In genomic region chr12:2212971-2213869, GRCh38 we compare ENCODE assay signal across 10 cellular contexts.
DNase-seq lines count a peak whose midpoint lies in the region; ATAC-seq and TF ChIP-seq lines count a peak whose summit lies in the region.
"Had no signal": no experiment of that assay in that cellular context is flagged by ENCODE, and none has a peak within 500 bp of the region (broad histone marks: within the 10 kb centered on the region; RNA-seq: fewer than 3 reads in every experiment).

No MANE protein-coding gene starts in this region.

- no peaks in the 10 kb centered on the region for H3K27me3 ChIP-seq in cardiac muscle cell

- H3K4me3 ChIP-seq in HEK293 (ENCODE audit: low read depth, low read length), result no peak overlapping the region
- no peak overlapping the region for H3K4me3 ChIP-seq in cardiac muscle cell

- H3K9me3 ChIP-seq in HEK293 (ENCODE audit: control insufficient read depth, insufficient read depth, low read depth, low read length), result no peaks in the 10 kb centered on the region
- H3K9me3 ChIP-seq in cardiac muscle cell (ENCODE audit: low read depth), result no peaks in the 10 kb centered on the region

- no peak overlapping the region for H3K27ac ChIP-seq in HEK293 (ENCODE audit: extremely low read depth, low read depth, low read length)
- H3K27ac ChIP-seq in cardiac muscle cell, result peak overlapping the region; percentile 95
- H3K27ac ChIP-seq: C4-2B had no signal

- H3K36me3 ChIP-seq in HEK293 (ENCODE audit: control insufficient read depth in 2 of 2, insufficient read depth in 1 of 2, low read length in 2 of 2), result no peaks in the 10 kb centered on the region
- no peaks in the 10 kb centered on the region for H3K36me3 ChIP-seq in cardiac muscle cell

- DNase-seq in cardiac muscle cell (ENCODE audit: low read depth in 1 of 2, low spot score in 1 of 2) (peak; percentile 17 to 62), occipital lobe (lab: John Stamatoyannopoulos, UW) (peak; percentile 53), NCI-H1436 treated with DMSO at 0.1 percent for 48 hours (lab: John Stamatoyannopoulos, UW) (no peak), T-helper 1 cell (no peak)
- DNase-seq in activated CD4-positive, CD25-positive, alpha-beta regulatory T cell (lab: John Stamatoyannopoulos, UW), result no peak
- no peak for DNase-seq in stimulated activated naive CD8-positive, alpha-beta T cell treated with anti-CD3 and anti-CD28 coated beads, Interleukin-15, Interleukin-2, amounts not matched to agents 100 U/mL and 50 U/mL, for 24 hours
- DNase-seq: activated CD4-positive, CD25-positive, alpha-beta regulatory T cell treated with anti-CD3 and anti-CD28 coated beads, Interleukin-2, amount 50 U/mL, for 72 hours had no signal

- TF ChIP-seq CTCF in HEK293 (tag by site-specific recombination; IDR thresholded peaks at IDR 0.05) (no peak), cardiac muscle cell (IDR thresholded peaks at IDR 0.05; ENCODE audit: low read depth, low read length) (no peak)

- POLR2A ChIA-PET in HEK293 (lab: Yijun Ruan, JAX), result interaction anchor here (1.7 kb wide), 1 partner anchor 15 kb away, joined by 3 read pairs; no protein-coding TSS in a partner anchor

- CTCF ChIA-PET in HEK293 (lab: Yijun Ruan, JAX), result interaction anchor here (1.6 kb wide), 1 partner anchor 10 kb away, joined by 5 read pairs; no protein-coding TSS in a partner anchor

- ATAC-seq in stimulated activated naive CD8-positive, alpha-beta T cell treated with anti-CD3 and anti-CD28 coated beads, Interleukin-15, Interleukin-2, amounts not matched to agents 100 U/mL and 50 U/mL, for 24 hours, result no peak

- H3K4me1 ChIP-seq in HEK293 (ENCODE audit: control insufficient read depth, insufficient read depth, low read length) (no peaks in the 10 kb centered on the region), cardiac muscle cell (ENCODE audit: low read depth) (peaks cover 73% of the 10 kb centered on the region)

TF ChIP-seq in HEK293, 187 proteins besides CTCF, POLR2A, EP300 and RAD21 (continues in another document):
- TF ChIP-seq MZF1 (tag by site-specific recombination; IDR thresholded peaks at IDR 0.05; ENCODE audit: borderline replicate concordance), result no peak
- TF ChIP-seq REPIN1 (tag by site-specific recombination; IDR thresholded peaks at IDR 0.05; ENCODE audit: low read depth), result no peak
- no peak for TF ChIP-seq ZNF132 (tag by site-specific recombination; IDR thresholded peaks at IDR 0.05; ENCODE audit: borderline replicate concordance)
- no peak for TF ChIP-seq ZSCAN30 (tag by site-specific recombination; IDR thresholded peaks at IDR 0.05)
- TF ChIP-seq ZBTB10 (tag by site-specific recombination; IDR thresholded peaks at IDR 0.05), result no peak
- no peak for TF ChIP-seq HOXD13 (CRISPR knock-in tag; IDR thresholded peaks at IDR 0.05; ENCODE audit: borderline replicate concordance)
- TF ChIP-seq ZIC2 (tag by site-specific recombination; IDR thresholded peaks at IDR 0.05), result peak; percentile 26; the same call in 1 of the 2 replicates
- TF ChIP-seq ZNF2 (tag by site-specific recombination; IDR thresholded peaks at IDR 0.05), result no peak
- TF ChIP-seq ZNF596 (tag by site-specific recombination; IDR thresholded peaks at IDR 0.05), result no peak
- no peak for TF ChIP-seq IKZF3 (tag by site-specific recombination; IDR thresholded peaks at IDR 0.05)
- no peak for TF ChIP-seq KLF7 (tag by site-specific recombination; IDR thresholded peaks at IDR 0.05; ENCODE audit: borderline replicate concordance)
- TF ChIP-seq ZSCAN4 (tag by site-specific recombination; IDR thresholded peaks at IDR 0.05), result no peak
- no peak for TF ChIP-seq ZSCAN16 (tag by site-specific recombination; IDR thresholded peaks at IDR 0.05)
- no peak for TF ChIP-seq EGR2 (tag by site-specific recombination; IDR thresholded peaks at IDR 0.05; ENCODE audit: low read depth)

TF ChIP-seq in PFSK-1, 5 proteins besides CTCF, POLR2A, EP300 and RAD21:
- TF ChIP-seq FOXP2 (optimal IDR thresholded peaks at IDR 0.05; ENCODE audit: borderline replicate concordance, extremely low read depth, extremely low read length, insufficient read depth) (peak; percentile 30), POLR2AphosphoS5 (IDR thresholded peaks at IDR 0.05; ENCODE audit: low read depth, low read length) (no peak), REST (IDR thresholded peaks at IDR 0.05; ENCODE audit: insufficient read depth in 1 of 2, low read depth in 2 of 2, low read length in 2 of 2) (0 out of 4 replicates have a peak, but pooled peaks of 1 of the 2 experiments have one; percentile 28)

Comparison
In these comparisons a context has a peak if more than half of its experiments do, and no peak if none do; other contexts are left out.
1. DNase-seq: peak in cardiac muscle cell (2 of 2) and occipital lobe (single experiment); none in NCI-H1436 treated with DMSO at 0.1 percent for 48 hours (single experiment), T-helper 1 cell (0 of 5), activated CD4-positive, CD25-positive, alpha-beta regulatory T cell (0 of 4) and stimulated activated naive CD8-positive, alpha-beta T cell treated with anti-CD3 and anti-CD28 coated beads, Interleukin-15, Interleukin-2, amounts not matched to agents 100 U/mL and 50 U/mL, for 24 hours (single experiment).